ENCODE assay signal across 17 cellular contexts in the genomic region with DNA sequence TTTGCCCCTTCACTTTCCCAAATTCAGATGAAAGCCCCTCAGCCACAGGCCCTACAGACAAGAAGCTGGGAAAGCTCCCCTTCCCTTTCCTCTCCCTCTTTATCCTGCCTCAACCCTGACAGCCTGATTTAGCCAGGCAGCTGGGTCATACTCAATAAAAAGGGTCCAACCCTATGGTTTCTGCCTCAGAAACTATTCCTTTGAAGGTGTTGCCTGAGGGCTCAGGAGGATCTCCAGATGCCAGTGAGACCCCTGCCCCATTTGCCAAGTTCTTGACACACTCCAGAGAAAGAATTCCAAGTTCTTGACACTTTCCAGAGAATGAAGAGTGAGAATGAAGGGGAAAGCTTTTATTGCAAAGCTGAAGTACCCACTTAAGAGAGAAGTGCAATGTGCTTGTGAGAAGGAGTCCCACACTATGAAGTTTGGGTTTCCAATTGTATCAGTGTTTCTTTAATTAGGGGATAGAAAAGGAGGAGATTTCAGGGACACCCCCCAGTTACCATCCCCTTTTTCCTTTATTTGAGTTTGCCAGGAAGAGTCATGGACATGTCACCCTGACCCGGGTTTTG.
"Had no signal": no experiment of that assay in that cellular context is flagged by ENCODE, and none has a peak within 500 bp of the region (broad histone marks: within the 10 kb centered on the region; RNA-seq: fewer than 3 reads in every experiment).

No MANE protein-coding gene starts in this region.

- H3K36me3 ChIP-seq: esophagus squamous epithelium, gastroesophageal sphincter, left ventricle myocardium inferior, lower lobe of right lung, neutrophil, spleen, tibial nerve had no signal

- H3K4me1 ChIP-seq: esophagus squamous epithelium, gastroesophageal sphincter, left ventricle myocardium inferior, lower lobe of right lung, spleen, tibial nerve had no signal

- H3K27ac ChIP-seq: epithelial cell of prostate, esophagus squamous epithelium, gastroesophageal sphincter, left ventricle myocardium inferior, lower lobe of right lung, neutrophil, spleen, tibial nerve had no signal

- ATAC-seq: gastroesophageal sphincter; sciatic nerve; stimulated activated memory B cell treated with anti-CD40 and anti-IgM and Interleukin-4, amounts not matched to agents 10 μg/mL and 1 μg/mL and 100 μg/mL, for 72 hours had no signal

- DNase-seq: effector memory CD4-positive, alpha-beta T cell; esophagus squamous epithelium; foreskin fibroblast; glutamatergic neuron; left ventricle myocardium inferior; lower lobe of right lung; naive B cell; spleen; stimulated activated CD4-positive, alpha-beta T cell treated with anti-CD3 and anti-CD28 coated beads, Interleukin-15, amount 100 ng/mL, for 24 hours; stimulated activated CD4-positive, alpha-beta T cell treated with anti-CD3 and anti-CD28 coated beads, Interleukin-1b, Interleukin-23, amount 100 ng/mL, for 48 hours; stimulated activated CD4-positive, alpha-beta T cell treated with anti-CD3 and anti-CD28 coated beads, Interleukin-4, amount 100 ng/mL, for 24 hours had no signal

- H3K9me3 ChIP-seq: esophagus squamous epithelium, gastroesophageal sphincter, left ventricle myocardium inferior, lower lobe of right lung, neutrophil, spleen, tibial nerve had no signal

- H3K27me3 ChIP-seq: esophagus squamous epithelium, gastroesophageal sphincter, neutrophil, spleen, tibial nerve had no signal

- H3K4me3 ChIP-seq: esophagus squamous epithelium, gastroesophageal sphincter, left ventricle myocardium inferior, lower lobe of right lung, spleen, tibial nerve had no signal
